Comparison of ENCODE assay signal across 6 cellular contexts in genomic region chr6:31794294-31794865, GRCh38. TPM values are rescaled to one million over a fixed set of nuclear protein-coding genes. Genes with fewer than 3 reads are reported as not detected.
DNase-seq lines count a peak whose midpoint lies in the region; ATAC-seq and TF ChIP-seq lines count a peak whose summit lies in the region.

No MANE protein-coding gene starts in this region.

- H3K4me3 ChIP-seq in tibial nerve, result peak overlapping the region; percentile 61 to 99 (median 86)

- peaks cover 0 to 40% (median 0%) of the 10 kb centered on the region in 3 donors for H3K36me3 ChIP-seq in tibial nerve

- peaks cover 9% of the 10 kb centered on the region for H3K27me3 Mint-ChIP-seq in glutamatergic neuron (ENCODE audit: unreplicated experiment)

- POLR2A ChIA-PET in RWPE1 (lab: Yijun Ruan, JAX; ENCODE audit: low non-redundant PET), result no interaction called here

- H3K4me1 ChIP-seq in tibial nerve, result peaks cover 0 to 32% (median 11%) of the 10 kb centered on the region in 4 donors

- peaks cover 18% of the 10 kb centered on the region for H3K9me3 Mint-ChIP-seq in glutamatergic neuron (ENCODE audit: unreplicated experiment)

- DNase-seq in GM04504 (ENCODE audit: low read depth) (peak; percentile 17), RWPE1 (ENCODE audit: low spot score) (no peak), glutamatergic neuron (no peak), tibial nerve (ENCODE audit: low spot score in 2 of 2) (no peak), SK-N-DZ (ENCODE audit: low spot score) (no peak)

- 7 to 16% methylated on average over 7 of the region's 7 CpGs for WGBS in tibial nerve, 2 donors

- ATAC-seq in GM21529 (IDR thresholded peaks at IDR 0.05; ENCODE audit: unreplicated experiment), result no peak

- H3K27ac Mint-ChIP-seq in glutamatergic neuron (ENCODE audit: unreplicated experiment), result peak overlapping the region; percentile 100

- TF ChIP-seq POLR2A in tibial nerve (IDR thresholded peaks at IDR 0.05), result no peak

- peaks cover 4% of the 10 kb centered on the region for H3K36me3 Mint-ChIP-seq in glutamatergic neuron (ENCODE audit: unreplicated experiment)

- peaks cover 18% of the 10 kb centered on the region for H3K4me1 Mint-ChIP-seq in glutamatergic neuron (ENCODE audit: low read depth, unreplicated experiment)

- H3K9me3 ChIP-seq in tibial nerve, result no peaks in the 10 kb centered on the region

- H3K27ac ChIP-seq in RWPE1, result peak overlapping the region; percentile 92
- peak overlapping the region; percentile 91 to 99 (median 96) for H3K27ac ChIP-seq in tibial nerve

- no peak for TF ChIP-seq EP300 in tibial nerve (IDR thresholded peaks at IDR 0.05)

- H3K27me3 ChIP-seq in tibial nerve, result no peaks in the 10 kb centered on the region

- peak overlapping the region; percentile 94 for H3K4me3 Mint-ChIP-seq in glutamatergic neuron (ENCODE audit: unreplicated experiment)

- TF ChIP-seq CTCF in RWPE1 (conservative IDR thresholded peaks at IDR 0.05; ENCODE audit: low read depth) (no peak), glutamatergic neuron (IDR thresholded peaks at IDR 0.05; ENCODE audit: partially characterized antibody, unreplicated experiment) (no peak), tibial nerve (IDR thresholded peaks at IDR 0.05) (no peak)

- CTCF ChIA-PET in RWPE1 (lab: Yijun Ruan, JAX), result interaction anchor here (0.7 to 1.1 kb wide), 2 partner anchors 21 to 65 kb away, joined by 3 to 5 read pairs; partner anchors contain the start of gene DDAH2

RNA-seq across cellular contexts. Expression of gene VARS1, which starts 1.2 kb away (rescaled TPM):
- 204 TPM for total RNA-seq in glutamatergic neuron (ENCODE audit: unreplicated experiment)
- total RNA-seq in tibial nerve, result 10 to 100 TPM; 40.8 to 58.6 (median 50.1) TPM
- 81.7 and 91.7 TPM in 2 replicates for polyA plus RNA-seq in SK-N-DZ (2014; cell fraction: cytosol; rRNA removed)
- 194 and 278 TPM in 2 replicates for polyA plus RNA-seq in SK-N-DZ (2014; cell fraction: nucleus; rRNA removed)

RNA-seq across cellular contexts. Expression of gene LSM2, which starts 12.4 kb away (rescaled TPM):
- 68.2 TPM for total RNA-seq in glutamatergic neuron (ENCODE audit: unreplicated experiment)
- 10 to 100 TPM; 23.9 to 31.8 (median 28.4) TPM for total RNA-seq in tibial nerve
- 189 and 213 TPM in 2 replicates for polyA plus RNA-seq in SK-N-DZ (2014; cell fraction: cytosol; rRNA removed)
- 95.0 and 96.4 TPM in 2 replicates for polyA plus RNA-seq in SK-N-DZ (2014; cell fraction: nucleus; rRNA removed)

RNA-seq across cellular contexts. Expression of gene VWA7, which starts 17.3 kb away (rescaled TPM):
- total RNA-seq in glutamatergic neuron (ENCODE audit: unreplicated experiment) (3.2 TPM), tibial nerve (under 1 TPM; 0.21 to 0.66 (median 0.35) TPM)
- polyA plus RNA-seq in SK-N-DZ (2014; cell fraction: cytosol; rRNA removed), result 0.48 and 0.88 TPM in 2 replicates
- polyA plus RNA-seq in SK-N-DZ (2014; cell fraction: nucleus; rRNA removed), result 9.2 and 11.3 TPM in 2 replicates

RNA-seq across cellular contexts. Expression of gene HSPA1L, which starts 20.7 kb away (rescaled TPM):
- 2.5 TPM for total RNA-seq in glutamatergic neuron (ENCODE audit: unreplicated experiment)
- 1 to 10 TPM in 2 of 4 donors, under 1 TPM in 2; 0.20 to 2.4 (median 1.2) TPM for total RNA-seq in tibial nerve
- polyA plus RNA-seq in SK-N-DZ (2014; cell fraction: cytosol; rRNA removed), result 0.24 and 0.27 TPM in 2 replicates
- polyA plus RNA-seq in SK-N-DZ (2014; cell fraction: nucleus; rRNA removed), result 0.10 and 0.12 TPM in 2 replicates

RNA-seq across cellular contexts. Expression of gene HSPA1A, which starts 21.0 kb away (rescaled TPM):
- total RNA-seq in glutamatergic neuron (ENCODE audit: unreplicated experiment) (54.3 TPM), tibial nerve (100 to 1,000 TPM; 170 to 304 (median 221) TPM)
- polyA plus RNA-seq in SK-N-DZ (2014; cell fraction: cytosol; rRNA removed), result 4.6 and 6.6 TPM in 2 replicates
- polyA plus RNA-seq in SK-N-DZ (2014; cell fraction: nucleus; rRNA removed), result 0.94 and 3.3 TPM in 2 replicates
